In genomic region chr19:50334741-50335421, GRCh38 we compare ENCODE assay signal across 13 cellular contexts. TPM values are rescaled to one million over a fixed set of nuclear protein-coding genes. Genes with fewer than 3 reads are reported as not detected.
DNase-seq lines count a peak whose midpoint lies in the region; ATAC-seq, FAIRE-seq and TF ChIP-seq lines count a peak whose summit lies in the region.
"Had no signal": no experiment of that assay in that cellular context is flagged by ENCODE, and none has a peak within 500 bp of the region (broad histone marks: within the 10 kb centered on the region; RNA-seq: fewer than 3 reads in every experiment).

No MANE protein-coding gene starts in this region.

- no peak overlapping the region for H3K23ac ChIP-seq in H9 (ENCODE audit: insufficient read length, low read depth, low read length)

- H2BK120ac ChIP-seq in H9 (ENCODE audit: low read depth, low read length, poor library complexity, severe bottlenecking): no peak overlapping the region

- H3K9me3 Mint-ChIP-seq in CD4-positive, alpha-beta memory T cell: peaks cover 0 to 12% (median 4%) of the 10 kb centered on the region in 8 donors
- H3K9me3 Mint-ChIP-seq in H9 (peaks cover 6 to 9% of the 10 kb centered on the region in 2 experiments), nephron (peaks cover 16% of the 10 kb centered on the region)

- ATAC-seq in K562 (no peak), HG02571 (IDR thresholded peaks at IDR 0.05; ENCODE audit: unreplicated experiment) (no peak), HG03439 (IDR thresholded peaks at IDR 0.05; ENCODE audit: unreplicated experiment) (no peak)

- H3T11ph ChIP-seq in H9 (ENCODE audit: low read length): no peak overlapping the region

- H3K4me2 ChIP-seq in H9 (ENCODE audit: insufficient read depth, insufficient read length, low read length) (no peak overlapping the region), K562 (ENCODE audit: insufficient read depth, low read length) (peak overlapping the region; percentile 89; the same call in 1 of the 2 replicates), GM23248 (ENCODE audit: unreplicated experiment) (no peak overlapping the region)
- H3K4me2 ChIP-seq: BLaER1 had no signal

- in situ Hi-C loops in K562 (cut with MboI) (loop anchor here (10.0 kb wide), 1 partner anchor 1220 kb away; the partner anchor contains the start of genes C19orf73, LIN7B and PPFIA3), GM23248 (cut with MboI) (no loop called here)

- no peak overlapping the region for H3K18ac ChIP-seq in H9 (ENCODE audit: insufficient read length, low read depth, low read length)

- no peak overlapping the region for H2BK5ac ChIP-seq in H9 (ENCODE audit: insufficient read length, low read length)

- intact Hi-C loops in CD4-positive, alpha-beta memory T cell (cut with micrococcal nuclease): loop anchor here (5.0 kb wide), 1 partner anchor 47 kb away; the partner anchor contains the start of gene POLD1
- intact Hi-C loops in K562 (cut with micrococcal nuclease): no loop called here

- H3K9ac ChIP-seq in H9 (ENCODE audit: extremely low read depth, insufficient read length, low read length) (no peak overlapping the region), K562 (ENCODE audit: insufficient read depth in 1 of 2, low read depth in 2 of 2, low read length in 2 of 2) (peak overlapping the region in 1 of 2 experiments; percentile 70; a peak in 2 of 4 replicates), GM23248 (no peak overlapping the region)
- H3K9ac ChIP-seq: BLaER1 had no signal

- H3K56ac ChIP-seq in H9 (ENCODE audit: insufficient read length, low read depth, low read length): no peak overlapping the region

- no peak overlapping the region for H3K27ac ChIP-seq in CD4-positive, alpha-beta memory T cell (ENCODE audit: low read depth, low read length)
- H3K27ac ChIP-seq in H9 (ENCODE audit: insufficient read length, low read depth, low read length): no peak overlapping the region
- H3K27ac ChIP-seq in K562 (ENCODE audit: extremely low read depth, low read depth, low read length): no peak overlapping the region
- no peak overlapping the region for H3K27ac ChIP-seq in GM23248
- H3K27ac ChIP-seq: BLaER1 had no signal

- no peak overlapping the region for H2BK15ac ChIP-seq in H9 (ENCODE audit: low read depth, low read length)

- no peak overlapping the region for H4K5ac ChIP-seq in H9 (ENCODE audit: insufficient read length, low read depth, low read length)

- H3K4me3 ChIP-seq in CD4-positive, alpha-beta memory T cell (ENCODE audit: low read length in 2 of 2): no peak overlapping the region
- no peak overlapping the region for H3K4me3 ChIP-seq in K562
- H3K4me3 ChIP-seq in GM23248: no peak overlapping the region
- H3K4me3 ChIP-seq: BLaER1 had no signal

- no peak for TF ChIP-seq POLR2A in K562 (conservative IDR thresholded peaks at IDR 0.05)

- peak overlapping the region in 2 of 7 donors; percentile 72 to 75 for H3K27ac Mint-ChIP-seq in CD4-positive, alpha-beta memory T cell
- H3K27ac Mint-ChIP-seq in H9: no peak overlapping the region
- H3K27ac Mint-ChIP-seq in nephron: peak overlapping the region; percentile 31 to 61 (median 43)

- no peak overlapping the region for H2AK5ac ChIP-seq in H9 (ENCODE audit: insufficient read length, low read length)

- peaks cover 44% of the 10 kb centered on the region for H3K4me1 ChIP-seq in CD4-positive, alpha-beta memory T cell (ENCODE audit: insufficient read depth, low read length)
- H3K4me1 ChIP-seq in H9 (ENCODE audit: insufficient read depth, low read length) (peaks cover 4% of the 10 kb centered on the region; the same call in 1 of the 2 replicates), K562 (replicated peaks in 1 of 2; ENCODE audit: control insufficient read depth in 2 of 2, insufficient read depth in 2 of 2, low read length in 2 of 2) (peaks cover 36 to 51% of the 10 kb centered on the region in 2 experiments; a peak in 4 of 5 replicates), GM23248 (ENCODE audit: insufficient read depth) (no peaks in the 10 kb centered on the region)

- POLR2A ChIA-PET in CD4-positive, alpha-beta memory T cell (lab: Charles Lee; ENCODE audit: partially characterized antibody): interaction anchor here (1.2 to 3.8 kb wide), 5 partner anchors 23 to 470 kb away, joined by 3 to 27 read pairs (median 8); partner anchors contain the start of genes JOSD2 and POLD1
- POLR2A ChIA-PET in K562 (lab: Yijun Ruan, JAX): interaction anchor here (0.5 to 1.1 kb wide), 3 partner anchors 11 to 16 kb away, joined by 3 read pairs; no protein-coding TSS in a partner anchor

- no peak overlapping the region for H2BK20ac ChIP-seq in H9 (ENCODE audit: low read depth, low read length, poor library complexity, severe bottlenecking)

- H3K9me3 ChIP-seq in CD4-positive, alpha-beta memory T cell (ENCODE audit: control insufficient read depth in 1 of 2, low read length in 2 of 2): no peaks in the 10 kb centered on the region
- H3K9me3 ChIP-seq in H9 (ENCODE audit: control insufficient read depth, low read depth, low read length): no peaks in the 10 kb centered on the region
- H3K9me3 ChIP-seq in K562 (replicated peaks; ENCODE audit: control insufficient read depth, insufficient read depth, low read depth, low read length): no peaks in the 10 kb centered on the region
- H3K9me3 ChIP-seq in GM23248 (ENCODE audit: low read depth): no peaks in the 10 kb centered on the region

- no peak for DNase-seq in CD4-positive, alpha-beta memory T cell
- no peak for DNase-seq in H9
- DNase-seq in K562 (ENCODE audit: extremely low read depth in 1 of 4, low spot score in 3 of 4): no peak
- no peak for DNase-seq in medulla oblongata (ENCODE audit: extremely low spot score)
- DNase-seq in GM23248: no peak
- DNase-seq: erythroblast, GOT3, mesendoderm had no signal

- BruUV-seq in K562 (replicated peaks; lab: Mats Ljungman, UMichigan): no TSS peak

- H3K9me1 ChIP-seq in K562 (ENCODE audit: control insufficient read depth, insufficient read depth, low read length): no peaks in the 10 kb centered on the region

- TF ChIP-seq CTCF in H9 (conservative IDR thresholded peaks at IDR 0.05) (no peak), K562 (IDR thresholded peaks at IDR 0.05 in 2 of 3, conservative IDR thresholded peaks at IDR 0.05 in 1 of 3; ENCODE audit: insufficient read depth in 2 of 3, low read depth in 1 of 3, low read length in 3 of 3) (no peak), nephron (IDR thresholded peaks at IDR 0.05; ENCODE audit: unreplicated experiment in 3 of 3) (no peak)

- no peaks in the 10 kb centered on the region for H3K79me1 ChIP-seq in H9 (ENCODE audit: insufficient read depth, low read depth, low read length, poor library complexity, severe bottlenecking)

- H3K4me1 Mint-ChIP-seq in CD4-positive, alpha-beta memory T cell: peaks cover 22 to 52% (median 34%) of the 10 kb centered on the region in 4 donors
- H3K4me1 Mint-ChIP-seq in H9 (peaks cover 30 to 41% of the 10 kb centered on the region in 2 experiments), nephron (peaks cover 29% of the 10 kb centered on the region)

- FAIRE-seq in K562 (lab: Jason Lieb, UNC): no peak

- no peak overlapping the region for H4K8ac ChIP-seq in H9 (replicated peaks; ENCODE audit: insufficient read length, low read depth, low read length)

- no peak overlapping the region for H3K4ac ChIP-seq in H9 (ENCODE audit: low read depth, low read length)

- H3K36me3 ChIP-seq in CD4-positive, alpha-beta memory T cell (ENCODE audit: insufficient read depth, low read length): no peaks in the 10 kb centered on the region
- H3K36me3 ChIP-seq in K562 (ENCODE audit: control insufficient read depth, insufficient read depth, low read length): no peaks in the 10 kb centered on the region; the same call in 2 of the 3 replicates
- H3K36me3 ChIP-seq in GM23248 (ENCODE audit: low read depth): no peaks in the 10 kb centered on the region
- H3K36me3 ChIP-seq: BLaER1 had no signal

- no peak for TF ChIP-seq RAD21 in K562 (CRISPR knock-in tag; conservative IDR thresholded peaks at IDR 0.05 in 1 of 2, IDR thresholded peaks at IDR 0.05 in 1 of 2)

- H3K23me2 ChIP-seq in H9 (ENCODE audit: insufficient read length, low read depth, low read length, poor library complexity, severe bottlenecking): peaks cover 23% of the 10 kb centered on the region

- peaks cover 8 to 30% of the 10 kb centered on the region in 2 donors for H3K27me3 Mint-ChIP-seq in CD4-positive, alpha-beta memory T cell
- peaks cover 15% of the 10 kb centered on the region for H3K27me3 Mint-ChIP-seq in H9 (ENCODE audit: low read depth)
- peaks cover 5% of the 10 kb centered on the region for H3K27me3 Mint-ChIP-seq in nephron (ENCODE audit: low read depth)

- H3K36me3 Mint-ChIP-seq in CD4-positive, alpha-beta memory T cell: no peaks in the 10 kb centered on the region
- H3K36me3 Mint-ChIP-seq in H9 (ENCODE audit: insufficient read depth in 1 of 3, low read depth in 3 of 3) (peaks cover 11 to 20% (median 19%) of the 10 kb centered on the region in 3 experiments), nephron (ENCODE audit: low read depth) (peaks cover 16% of the 10 kb centered on the region)

- CTCF ChIA-PET in CD4-positive, alpha-beta memory T cell (lab: Charles Lee; ENCODE audit: partially characterized antibody): interaction anchor here (0.5 to 1.8 kb wide), 2 partner anchors 23 to 447 kb away, joined by 3 to 11 read pairs; no protein-coding TSS in a partner anchor
- CTCF ChIA-PET in K562 (lab: Yijun Ruan, JAX; ENCODE audit: low intra/inter-chr PET ratio): no interaction called here

- H4K20me1 ChIP-seq in H9 (ENCODE audit: control insufficient read depth, insufficient read depth, insufficient read length): no peaks in the 10 kb centered on the region
- H4K20me1 ChIP-seq in K562 (replicated peaks; ENCODE audit: control insufficient read depth, insufficient read depth, low read length): no peaks in the 10 kb centered on the region
- H4K20me1 ChIP-seq in GM23248 (ENCODE audit: insufficient read depth): no peaks in the 10 kb centered on the region
- H4K20me1 ChIP-seq: BLaER1 had no signal

- no peaks in the 10 kb centered on the region for H3K9me2 ChIP-seq in GM23248 (ENCODE audit: insufficient read depth)

- no peaks in the 10 kb centered on the region for H3F3A ChIP-seq in GM23248 (ENCODE audit: insufficient read depth)

- no CpG with 5 or more reads among the region's 12 CpGs for WGBS in H9 (ENCODE audit: extremely low coverage, insufficient read length, low lambda C conversion rate)
- 84% methylated on average over 6 of the region's 12 CpGs for WGBS in K562 (ENCODE audit: insufficient coverage, low coverage, missing lambda C conversion rate)
- WGBS in GM23248 (ENCODE audit: low coverage in 1 of 2, low lambda C conversion rate in 2 of 2, missing lambda C conversion rate in 2 of 2), 2 experiments: 74 to 78% methylated on average over 12 of the region's 12 CpGs

- peak overlapping the region in 7 of 8 donors; percentile 5 to 93 (median 59) for H3K4me3 Mint-ChIP-seq in CD4-positive, alpha-beta memory T cell
- H3K4me3 Mint-ChIP-seq in H9: peak overlapping the region; percentile 89 to 94
- H3K4me3 Mint-ChIP-seq in nephron: peak overlapping the region; percentile 65 to 92 (median 71)

- no peak overlapping the region for H2AFZ ChIP-seq in H9 (ENCODE audit: low read length)
- H2AFZ ChIP-seq in K562 (ENCODE audit: low read depth, low read length): no peak overlapping the region
- no peak overlapping the region for H2AFZ ChIP-seq in GM23248

- H3K14ac ChIP-seq in H9 (ENCODE audit: insufficient read depth, low read length): no peak overlapping the region

- no peak overlapping the region for H4K91ac ChIP-seq in H9 (ENCODE audit: insufficient read length, low read depth, low read length)

- H3K27me3 ChIP-seq in CD4-positive, alpha-beta memory T cell (ENCODE audit: insufficient read depth, low read length): peaks cover 11% of the 10 kb centered on the region
- no peaks in the 10 kb centered on the region for H3K27me3 ChIP-seq in H9 (ENCODE audit: insufficient read depth, low read length)
- no peaks in the 10 kb centered on the region for H3K27me3 ChIP-seq in K562 (ENCODE audit: control insufficient read depth in 2 of 2, insufficient read depth in 2 of 2, low read length in 2 of 2)
- peaks cover 27% of the 10 kb centered on the region for H3K27me3 ChIP-seq in GM23248 (replicated peaks; ENCODE audit: insufficient read depth)

- no peak for TF ChIP-seq EP300 in K562 (IDR thresholded peaks at IDR 0.05; ENCODE audit: low read length)

- H2BK12ac ChIP-seq in H9 (ENCODE audit: insufficient read length, low read depth, low read length): no peak overlapping the region

- H3K79me2 ChIP-seq in H9 (ENCODE audit: insufficient read depth, low read length) (no peaks in the 10 kb centered on the region), K562 (ENCODE audit: control insufficient read depth, insufficient read depth, low read length) (peaks cover 27% of the 10 kb centered on the region), GM23248 (ENCODE audit: insufficient read depth) (no peaks in the 10 kb centered on the region)

RNA-seq across cellular contexts. Expression of gene KCNC3, which starts 5.7 kb away (rescaled TPM):
- total RNA-seq in CD4-positive, alpha-beta memory T cell: 1 to 10 TPM; 1.6 to 1.7 TPM
- not detected for polyA plus RNA-seq in CD4-positive, alpha-beta memory T cell
- 15.2 and 17.3 TPM in 2 replicates for total RNA-seq in H9 (2021)
- 19.8 and 38.5 TPM in 2 replicates for total RNA-seq in K562 (2011; cell fraction: chromatin; rRNA removed; ENCODE audit: low replicate concordance)
- 17.0 and 18.4 TPM in 2 replicates for total RNA-seq in K562 (2011; cell fraction: nucleolus; rRNA removed)
- total RNA-seq in K562 (2011; cell fraction: nucleoplasm; rRNA removed): 18.8 and 48.6 TPM in 2 replicates
- 1.8 and 4.0 TPM in 2 replicates for total RNA-seq in K562 (2014; rRNA removed)
- 1.4 and 1.7 TPM in 2 replicates for total RNA-seq in K562 (2014; rRNA removed; fragmentation: Illumina TruSeq; extraction: Trizol)
- 2.1 and 3.0 TPM in 2 replicates for total RNA-seq in K562 (2015; rRNA removed; fragmentation: Illumina TruSeq; extraction: Trizol)
- 20.2 and 26.2 TPM in 2 replicates for total RNA-seq in K562 (2021)
- 2.0 and 3.7 TPM in 2 replicates for polyA plus RNA-seq in K562 (2011; rRNA removed)
- polyA plus RNA-seq in K562 (2011; cell fraction: cytosol; rRNA removed): 2.0 and 2.7 TPM in 2 replicates
- 12.7 and 28.1 TPM in 2 replicates for polyA plus RNA-seq in K562 (2011; cell fraction: nucleus; rRNA removed)
- 10.3 and 13.2 TPM in 2 replicates for polyA plus RNA-seq in K562 (2012)
- polyA plus RNA-seq in K562 (2014; fragmentation: Illumina TruSeq; extraction: Trizol): 14.9 and 16.4 TPM in 2 replicates
- polyA plus RNA-seq in K562 (2014; fragmentation: Nextera tagmentation; extraction: Ambion mirVana): under 1 TPM; 0.03 to 0.06 TPM
- polyA plus RNA-seq in K562 (2014; rRNA removed): 13.2 and 14.2 TPM in 2 replicates
- 1.2 and 2.0 TPM in 2 replicates for polyA minus RNA-seq in K562 (2011; rRNA and poly(A)+ RNA removed)
- polyA minus RNA-seq in K562 (2011; cell fraction: cytosol; rRNA and poly(A)+ RNA removed): 8.9 and 10.9 TPM in 2 replicates
- polyA minus RNA-seq in K562 (2011; cell fraction: nucleus; rRNA and poly(A)+ RNA removed): 7.8 and 7.9 TPM in 2 replicates
- total RNA-seq in GM23248 (2014; rRNA removed; shearing (Covaris generic)): under 0.01 and 0.13 TPM in 2 replicates
- 0.04 TPM in 1 of 2 replicates, not detected in the other for polyA plus RNA-seq in GM23248 (2016; fragmentation: Nextera tagmentation; extraction: Ambion mirVana)

RNA-seq across cellular contexts. Expression of gene NAPSA, which starts 30.6 kb away (rescaled TPM):
- 1 to 10 TPM; 4.8 to 6.6 TPM for total RNA-seq in CD4-positive, alpha-beta memory T cell
- under 1 TPM; 0.57 to 0.61 TPM for polyA plus RNA-seq in CD4-positive, alpha-beta memory T cell
- total RNA-seq in H9 (2021) (0.33 and 0.44 TPM in 2 replicates), K562 (2014; rRNA removed) (0.41 and 0.78 TPM in 2 replicates), K562 (2014; rRNA removed; fragmentation: Illumina TruSeq; extraction: Trizol) (0.45 and 0.65 TPM in 2 replicates), K562 (2015; rRNA removed; fragmentation: Illumina TruSeq; extraction: Trizol) (0.45 and 0.76 TPM in 2 replicates), K562 (2021) (1.9 and 2.3 TPM in 2 replicates)
- 3.9 and 8.3 TPM in 2 replicates for total RNA-seq in K562 (2011; cell fraction: chromatin; rRNA removed; ENCODE audit: low replicate concordance)
- 5.0 and 5.5 TPM in 2 replicates for total RNA-seq in K562 (2011; cell fraction: nucleolus; rRNA removed)
- 3.6 and 5.6 TPM in 2 replicates for total RNA-seq in K562 (2011; cell fraction: nucleoplasm; rRNA removed)
- polyA plus RNA-seq in K562 (2011; rRNA removed) (1.2 and 1.9 TPM in 2 replicates), K562 (2014; fragmentation: Illumina TruSeq; extraction: Trizol) (0.89 and 1.1 TPM in 2 replicates), K562 (2014; fragmentation: Nextera tagmentation; extraction: Ambion mirVana) (under 1 TPM; 0.25 to 0.49 TPM), K562 (2014; rRNA removed) (0.69 and 1.6 TPM in 2 replicates), GM23248 (2016; fragmentation: Nextera tagmentation; extraction: Ambion mirVana) (0.15 and 0.38 TPM in 2 replicates)
- polyA plus RNA-seq in K562 (2011; cell fraction: cytosol; rRNA removed): 1.4 and 1.9 TPM in 2 replicates
- polyA plus RNA-seq in K562 (2011; cell fraction: nucleus; rRNA removed): 11.3 and 12.5 TPM in 2 replicates
- 2.0 and 3.0 TPM in 2 replicates for polyA plus RNA-seq in K562 (2012)
- 0.42 and 0.57 TPM in 2 replicates for polyA minus RNA-seq in K562 (2011; rRNA and poly(A)+ RNA removed)
- polyA minus RNA-seq in K562 (2011; cell fraction: cytosol; rRNA and poly(A)+ RNA removed): 1.5 TPM in 1 of 2 replicates, not detected in the other
- 2.0 and 2.2 TPM in 2 replicates for polyA minus RNA-seq in K562 (2011; cell fraction: nucleus; rRNA and poly(A)+ RNA removed)
- total RNA-seq in GM23248 (2014; rRNA removed; shearing (Covaris generic)): 0.32 and 0.51 TPM in 2 replicates
- total RNA-seq: Daoy had no signal

RNA-seq across cellular contexts. Expression of gene NR1H2, which starts 41.4 kb away (rescaled TPM):
- total RNA-seq in CD4-positive, alpha-beta memory T cell: 100 to 1,000 TPM; 103 to 109 TPM
- polyA plus RNA-seq in CD4-positive, alpha-beta memory T cell: 10 to 100 TPM; 86.9 to 88.0 TPM
- total RNA-seq in H9 (2021) (33.2 and 35.8 TPM in 2 replicates), K562 (2014; rRNA removed) (51.4 and 68.1 TPM in 2 replicates), K562 (2014; rRNA removed; fragmentation: Illumina TruSeq; extraction: Trizol) (10.6 and 12.3 TPM in 2 replicates), K562 (2015; rRNA removed; fragmentation: Illumina TruSeq; extraction: Trizol) (32.9 and 35.0 TPM in 2 replicates), K562 (2021) (56.7 and 58.2 TPM in 2 replicates)
- total RNA-seq in K562 (2011; cell fraction: chromatin; rRNA removed; ENCODE audit: low replicate concordance): 31.6 and 83.2 TPM in 2 replicates
- total RNA-seq in K562 (2011; cell fraction: nucleolus; rRNA removed): 66.3 and 72.5 TPM in 2 replicates
- total RNA-seq in K562 (2011; cell fraction: nucleoplasm; rRNA removed): 41.0 and 45.6 TPM in 2 replicates
- polyA plus RNA-seq in K562 (2011; rRNA removed) (24.0 and 37.5 TPM in 2 replicates), K562 (2014; fragmentation: Illumina TruSeq; extraction: Trizol) (23.8 and 51.0 TPM in 2 replicates), K562 (2014; fragmentation: Nextera tagmentation; extraction: Ambion mirVana) (1 to 10 TPM in 1 of 2 experiments, under 1 TPM in 1; 0.11 to 1.5 TPM), K562 (2014; rRNA removed) (61.9 and 73.8 TPM in 2 replicates), GM23248 (2016; fragmentation: Nextera tagmentation; extraction: Ambion mirVana) (102 and 109 TPM in 2 replicates)
- polyA plus RNA-seq in K562 (2011; cell fraction: cytosol; rRNA removed): 42.2 and 70.3 TPM in 2 replicates
- 71.7 and 110 TPM in 2 replicates for polyA plus RNA-seq in K562 (2011; cell fraction: nucleus; rRNA removed)
- 51.4 and 65.3 TPM in 2 replicates for polyA plus RNA-seq in K562 (2012)
- 12.7 and 17.8 TPM in 2 replicates for polyA minus RNA-seq in K562 (2011; rRNA and poly(A)+ RNA removed)
- 15.7 and 17.4 TPM in 2 replicates for polyA minus RNA-seq in K562 (2011; cell fraction: cytosol; rRNA and poly(A)+ RNA removed)
- polyA minus RNA-seq in K562 (2011; cell fraction: nucleus; rRNA and poly(A)+ RNA removed): 28.8 and 37.7 TPM in 2 replicates
- 96.6 and 140 TPM in 2 replicates for total RNA-seq in GM23248 (2014; rRNA removed; shearing (Covaris generic))

RNA-seq across cellular contexts. Expression of gene POLD1, which starts 49.3 kb away (rescaled TPM):
- total RNA-seq in CD4-positive, alpha-beta memory T cell: 10 to 100 TPM; 40.4 to 41.1 TPM
- 10 to 100 TPM; 29.3 to 30.7 TPM for polyA plus RNA-seq in CD4-positive, alpha-beta memory T cell
- 165 and 178 TPM in 2 replicates for total RNA-seq in H9 (2021)
- 79.9 and 373 TPM in 2 replicates for total RNA-seq in K562 (2011; cell fraction: chromatin; rRNA removed; ENCODE audit: low replicate concordance)
- total RNA-seq in K562 (2011; cell fraction: nucleolus; rRNA removed): 460 and 477 TPM in 2 replicates
- total RNA-seq in K562 (2011; cell fraction: nucleoplasm; rRNA removed): 147 and 179 TPM in 2 replicates
- 258 and 338 TPM in 2 replicates for total RNA-seq in K562 (2014; rRNA removed)
- total RNA-seq in K562 (2014; rRNA removed; fragmentation: Illumina TruSeq; extraction: Trizol): 15.3 and 28.3 TPM in 2 replicates
- 89.4 and 95.2 TPM in 2 replicates for total RNA-seq in K562 (2015; rRNA removed; fragmentation: Illumina TruSeq; extraction: Trizol)
- 296 and 312 TPM in 2 replicates for total RNA-seq in K562 (2021)
- 45.2 and 88.6 TPM in 2 replicates for polyA plus RNA-seq in K562 (2011; rRNA removed)
- polyA plus RNA-seq in K562 (2011; cell fraction: cytosol; rRNA removed): 86.2 and 222 TPM in 2 replicates
- 460 and 607 TPM in 2 replicates for polyA plus RNA-seq in K562 (2011; cell fraction: nucleus; rRNA removed)
- 164 and 224 TPM in 2 replicates for polyA plus RNA-seq in K562 (2012)
- polyA plus RNA-seq in K562 (2014; fragmentation: Illumina TruSeq; extraction: Trizol): 47.8 and 97.9 TPM in 2 replicates
- polyA plus RNA-seq in K562 (2014; fragmentation: Nextera tagmentation; extraction: Ambion mirVana): 1 to 10 TPM; 1.3 to 6.4 TPM
- polyA plus RNA-seq in K562 (2014; rRNA removed): 161 and 163 TPM in 2 replicates
- polyA minus RNA-seq in K562 (2011; rRNA and poly(A)+ RNA removed): 33.3 and 52.7 TPM in 2 replicates
- polyA minus RNA-seq in K562 (2011; cell fraction: cytosol; rRNA and poly(A)+ RNA removed): 165 and 236 TPM in 2 replicates
- polyA minus RNA-seq in K562 (2011; cell fraction: nucleus; rRNA and poly(A)+ RNA removed): 166 and 171 TPM in 2 replicates
- total RNA-seq in GM23248 (2014; rRNA removed; shearing (Covaris generic)): 15.6 and 18.3 TPM in 2 replicates
- 12.6 and 13.7 TPM in 2 replicates for polyA plus RNA-seq in GM23248 (2016; fragmentation: Nextera tagmentation; extraction: Ambion mirVana)

Comparison
In these comparisons a context has a peak if more than half of its experiments do, and no peak if none do; other contexts are left out.
1. H3K27ac Mint-ChIP-seq: peak in nephron (3 of 3); none in H9 (0 of 3).
2. Peak in every context shown above with its lines, with median percentiles within 50 percentile points of each other: H3K4me3 Mint-ChIP-seq.